In genomic region chr10:114632869-114633715, GRCh38 we compare ENCODE assay signal across 1 cellular context.
TF ChIP-seq lines count a peak whose summit lies in the region.

No MANE protein-coding gene starts in this region.

TF ChIP-seq in H1, 55 proteins besides CTCF, POLR2A, EP300 and RAD21 (continued from another document):
- TF ChIP-seq, protein P1, sequence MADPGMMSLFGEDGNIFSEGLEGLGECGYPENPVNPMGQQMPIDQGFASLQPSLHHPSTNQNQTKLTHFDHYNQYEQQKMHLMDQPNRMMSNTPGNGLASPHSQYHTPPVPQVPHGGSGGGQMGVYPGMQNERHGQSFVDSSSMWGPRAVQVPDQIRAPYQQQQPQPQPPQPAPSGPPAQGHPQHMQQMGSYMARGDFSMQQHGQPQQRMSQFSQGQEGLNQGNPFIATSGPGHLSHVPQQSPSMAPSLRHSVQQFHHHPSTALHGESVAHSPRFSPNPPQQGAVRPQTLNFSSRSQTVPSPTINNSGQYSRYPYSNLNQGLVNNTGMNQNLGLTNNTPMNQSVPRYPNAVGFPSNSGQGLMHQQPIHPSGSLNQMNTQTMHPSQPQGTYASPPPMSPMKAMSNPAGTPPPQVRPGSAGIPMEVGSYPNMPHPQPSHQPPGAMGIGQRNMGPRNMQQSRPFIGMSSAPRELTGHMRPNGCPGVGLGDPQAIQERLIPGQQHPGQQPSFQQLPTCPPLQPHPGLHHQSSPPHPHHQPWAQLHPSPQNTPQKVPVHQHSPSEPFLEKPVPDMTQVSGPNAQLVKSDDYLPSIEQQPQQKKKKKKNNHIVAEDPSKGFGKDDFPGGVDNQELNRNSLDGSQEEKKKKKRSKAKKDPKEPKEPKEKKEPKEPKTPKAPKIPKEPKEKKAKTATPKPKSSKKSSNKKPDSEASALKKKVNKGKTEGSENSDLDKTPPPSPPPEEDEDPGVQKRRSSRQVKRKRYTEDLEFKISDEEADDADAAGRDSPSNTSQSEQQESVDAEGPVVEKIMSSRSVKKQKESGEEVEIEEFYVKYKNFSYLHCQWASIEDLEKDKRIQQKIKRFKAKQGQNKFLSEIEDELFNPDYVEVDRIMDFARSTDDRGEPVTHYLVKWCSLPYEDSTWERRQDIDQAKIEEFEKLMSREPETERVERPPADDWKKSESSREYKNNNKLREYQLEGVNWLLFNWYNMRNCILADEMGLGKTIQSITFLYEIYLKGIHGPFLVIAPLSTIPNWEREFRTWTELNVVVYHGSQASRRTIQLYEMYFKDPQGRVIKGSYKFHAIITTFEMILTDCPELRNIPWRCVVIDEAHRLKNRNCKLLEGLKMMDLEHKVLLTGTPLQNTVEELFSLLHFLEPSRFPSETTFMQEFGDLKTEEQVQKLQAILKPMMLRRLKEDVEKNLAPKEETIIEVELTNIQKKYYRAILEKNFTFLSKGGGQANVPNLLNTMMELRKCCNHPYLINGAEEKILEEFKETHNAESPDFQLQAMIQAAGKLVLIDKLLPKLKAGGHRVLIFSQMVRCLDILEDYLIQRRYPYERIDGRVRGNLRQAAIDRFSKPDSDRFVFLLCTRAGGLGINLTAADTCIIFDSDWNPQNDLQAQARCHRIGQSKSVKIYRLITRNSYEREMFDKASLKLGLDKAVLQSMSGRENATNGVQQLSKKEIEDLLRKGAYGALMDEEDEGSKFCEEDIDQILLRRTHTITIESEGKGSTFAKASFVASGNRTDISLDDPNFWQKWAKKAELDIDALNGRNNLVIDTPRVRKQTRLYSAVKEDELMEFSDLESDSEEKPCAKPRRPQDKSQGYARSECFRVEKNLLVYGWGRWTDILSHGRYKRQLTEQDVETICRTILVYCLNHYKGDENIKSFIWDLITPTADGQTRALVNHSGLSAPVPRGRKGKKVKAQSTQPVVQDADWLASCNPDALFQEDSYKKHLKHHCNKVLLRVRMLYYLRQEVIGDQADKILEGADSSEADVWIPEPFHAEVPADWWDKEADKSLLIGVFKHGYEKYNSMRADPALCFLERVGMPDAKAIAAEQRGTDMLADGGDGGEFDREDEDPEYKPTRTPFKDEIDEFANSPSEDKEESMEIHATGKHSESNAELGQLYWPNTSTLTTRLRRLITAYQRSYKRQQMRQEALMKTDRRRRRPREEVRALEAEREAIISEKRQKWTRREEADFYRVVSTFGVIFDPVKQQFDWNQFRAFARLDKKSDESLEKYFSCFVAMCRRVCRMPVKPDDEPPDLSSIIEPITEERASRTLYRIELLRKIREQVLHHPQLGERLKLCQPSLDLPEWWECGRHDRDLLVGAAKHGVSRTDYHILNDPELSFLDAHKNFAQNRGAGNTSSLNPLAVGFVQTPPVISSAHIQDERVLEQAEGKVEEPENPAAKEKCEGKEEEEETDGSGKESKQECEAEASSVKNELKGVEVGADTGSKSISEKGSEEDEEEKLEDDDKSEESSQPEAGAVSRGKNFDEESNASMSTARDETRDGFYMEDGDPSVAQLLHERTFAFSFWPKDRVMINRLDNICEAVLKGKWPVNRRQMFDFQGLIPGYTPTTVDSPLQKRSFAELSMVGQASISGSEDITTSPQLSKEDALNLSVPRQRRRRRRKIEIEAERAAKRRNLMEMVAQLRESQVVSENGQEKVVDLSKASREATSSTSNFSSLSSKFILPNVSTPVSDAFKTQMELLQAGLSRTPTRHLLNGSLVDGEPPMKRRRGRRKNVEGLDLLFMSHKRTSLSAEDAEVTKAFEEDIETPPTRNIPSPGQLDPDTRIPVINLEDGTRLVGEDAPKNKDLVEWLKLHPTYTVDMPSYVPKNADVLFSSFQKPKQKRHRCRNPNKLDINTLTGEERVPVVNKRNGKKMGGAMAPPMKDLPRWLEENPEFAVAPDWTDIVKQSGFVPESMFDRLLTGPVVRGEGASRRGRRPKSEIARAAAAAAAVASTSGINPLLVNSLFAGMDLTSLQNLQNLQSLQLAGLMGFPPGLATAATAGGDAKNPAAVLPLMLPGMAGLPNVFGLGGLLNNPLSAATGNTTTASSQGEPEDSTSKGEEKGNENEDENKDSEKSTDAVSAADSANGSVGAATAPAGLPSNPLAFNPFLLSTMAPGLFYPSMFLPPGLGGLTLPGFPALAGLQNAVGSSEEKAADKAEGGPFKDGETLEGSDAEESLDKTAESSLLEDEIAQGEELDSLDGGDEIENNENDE (IDR thresholded peaks at IDR 0.05; ENCODE audit: insufficient replicate concordance, low read length): no peak
- TF ChIP-seq RFX5 (IDR thresholded peaks at IDR 0.05; ENCODE audit: borderline replicate concordance, low read depth, low read length) (no peak), POU5F1 (IDR thresholded peaks at IDR 0.05; ENCODE audit: low read depth, low read length) (no peak), SP4 (IDR thresholded peaks at IDR 0.05; ENCODE audit: low read length) (no peak), JUND (IDR thresholded peaks at IDR 0.05; ENCODE audit: low read length) (no peak), KDM1A (IDR thresholded peaks at IDR 0.05; ENCODE audit: borderline replicate concordance, low read length) (no peak), SUZ12 (IDR thresholded peaks at IDR 0.05; ENCODE audit: low read length) (no peak), ATF3 (IDR thresholded peaks at IDR 0.05; ENCODE audit: insufficient read depth, low read depth, low read length) (no peak), CBX8 (IDR thresholded peaks at IDR 0.05; ENCODE audit: borderline replicate concordance, low read depth, low read length) (no peak), CBX5 (IDR thresholded peaks at IDR 0.05; ENCODE audit: low read depth, low read length) (no peak)
